13 cellular contexts compared by ENCODE assay signal in the genomic region with DNA sequence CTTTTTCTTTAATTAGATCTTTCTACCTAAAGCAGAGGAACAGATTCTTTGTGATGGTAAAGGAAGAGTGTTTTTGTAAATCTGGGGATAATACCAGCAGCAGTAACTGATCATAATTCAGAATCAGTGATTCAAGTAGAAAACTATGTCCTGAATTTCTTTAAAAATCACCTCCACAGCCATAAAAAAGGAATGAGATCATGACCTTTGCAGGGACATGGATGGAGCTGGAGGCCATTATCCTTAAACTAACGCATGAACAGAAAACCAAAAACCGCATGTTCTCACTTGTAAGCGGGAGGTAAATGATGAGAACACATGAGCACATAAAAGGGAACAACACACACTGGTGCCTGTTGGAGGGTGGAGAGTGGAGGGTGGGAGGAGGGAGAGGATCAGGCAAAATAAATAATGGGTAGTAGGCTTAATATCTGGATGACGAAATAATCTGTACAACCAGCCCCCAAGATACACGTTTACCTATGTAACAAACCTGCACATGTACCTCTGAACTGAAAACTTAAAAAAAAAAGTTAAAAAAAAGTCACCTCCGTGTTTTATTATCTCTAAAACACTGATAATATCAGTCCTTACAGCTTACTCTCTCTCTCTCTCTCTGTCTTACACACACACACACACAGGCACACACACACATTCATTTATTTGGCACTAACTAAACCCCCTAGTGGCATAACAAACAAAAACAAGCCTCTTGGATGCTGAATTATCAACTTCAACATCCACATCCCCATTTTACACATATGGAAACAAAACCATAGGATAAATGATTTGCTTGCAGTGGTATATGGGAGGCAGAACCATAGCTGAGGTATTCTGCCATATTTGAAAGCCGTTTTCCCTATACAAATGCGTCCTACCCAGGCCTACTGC. TPM values are rescaled to one million over a fixed set of nuclear protein-coding genes. Genes with fewer than 3 reads are reported as not detected.
DNase-seq lines count a peak whose midpoint lies in the region; ATAC-seq and TF ChIP-seq lines count a peak whose summit lies in the region.
"Had no signal": no experiment of that assay in that cellular context is flagged by ENCODE, and none has a peak within 500 bp of the region (broad histone marks: within the 10 kb centered on the region; RNA-seq: fewer than 3 reads in every experiment).

No MANE protein-coding gene starts in this region.

- H3K9me3 ChIP-seq in adipocyte (ENCODE audit: control insufficient read depth, low read length): no peaks in the 10 kb centered on the region
- H3K9me3 ChIP-seq in skeletal muscle satellite cell (replicated peaks; ENCODE audit: low read length): no peaks in the 10 kb centered on the region

- peak; percentile 15; the same call in 1 of the 2 replicates for TF ChIP-seq CTCF in LNCAP (IDR thresholded peaks at IDR 0.05)

- DNase-seq in NOMO-1 (lab: John Stamatoyannopoulos, UW; ENCODE audit: unreplicated experiment in 2 of 2): peak; percentile 3 to 14
- no peak for DNase-seq in NOMO-1 treated with DMSO at 0.1 percent for 48 hours (lab: John Stamatoyannopoulos, UW; ENCODE audit: unreplicated experiment)
- no peak for DNase-seq in adipocyte (ENCODE audit: low read depth)
- no peak for DNase-seq in stimulated activated CD4-positive, alpha-beta T cell treated with anti-CD3 and anti-CD28 coated beads, Interleukin-4, amount 100 ng/mL, for 24 hours
- DNase-seq in activated naive CD8-positive, alpha-beta T cell treated with anti-CD3 and anti-CD28 coated beads, Interleukin-2, amount 50 U/mL, for 24 hours: no peak
- DNase-seq: activated CD8-positive, alpha-beta memory T cell treated with anti-CD3 and anti-CD28 coated beads for 24 hours; activated naive CD4-positive, alpha-beta T cell treated with Interleukin-2 at 50 U/mL for 16 hours; NCI-H2029 treated with DMSO at 0.1 percent for 48 hours had no signal

- no peak overlapping the region for H3K27ac Mint-ChIP-seq in activated naive CD8-positive, alpha-beta T cell treated with anti-CD3 and anti-CD28 coated beads, Interleukin-2, amount 50 U/mL, for 24 hours

- H3K4me1 ChIP-seq in adipocyte (ENCODE audit: control insufficient read depth, insufficient read depth, low read length) (peaks cover 26% of the 10 kb centered on the region), skeletal muscle satellite cell (ENCODE audit: control insufficient read depth, insufficient read depth, low read length) (peaks cover 24% of the 10 kb centered on the region)

- no peaks in the 10 kb centered on the region for H3K27me3 ChIP-seq in adipocyte (replicated peaks; ENCODE audit: control insufficient read depth, insufficient read depth, low read length)
- H3K27me3 ChIP-seq in skeletal muscle satellite cell (ENCODE audit: control insufficient read depth, insufficient read depth, low read length): no peaks in the 10 kb centered on the region

- H3K9me3 Mint-ChIP-seq in activated naive CD8-positive, alpha-beta T cell treated with anti-CD3 and anti-CD28 coated beads, Interleukin-2, amount 50 U/mL, for 24 hours: peaks cover 11% of the 10 kb centered on the region

- H3K4me1 Mint-ChIP-seq in activated naive CD8-positive, alpha-beta T cell treated with anti-CD3 and anti-CD28 coated beads, Interleukin-2, amount 50 U/mL, for 24 hours: peaks cover 24% of the 10 kb centered on the region

- H3K27me3 Mint-ChIP-seq in activated naive CD8-positive, alpha-beta T cell treated with anti-CD3 and anti-CD28 coated beads, Interleukin-2, amount 50 U/mL, for 24 hours: no peaks in the 10 kb centered on the region

- peak overlapping the region; percentile 15 for H3K4me2 ChIP-seq in skeletal muscle satellite cell (ENCODE audit: low read length)

- H3K9ac ChIP-seq in adipocyte (ENCODE audit: low read length) (peak overlapping the region; percentile 57), skeletal muscle satellite cell (ENCODE audit: low read depth, low read length) (peak overlapping the region; percentile 53)

- H3K4me3 Mint-ChIP-seq in activated naive CD8-positive, alpha-beta T cell treated with anti-CD3 and anti-CD28 coated beads, Interleukin-2, amount 50 U/mL, for 24 hours: no peak overlapping the region

- ATAC-seq in HG02870 (IDR thresholded peaks at IDR 0.05; ENCODE audit: unreplicated experiment): no peak
- no peak for ATAC-seq in activated naive CD8-positive, alpha-beta T cell treated with anti-CD3 and anti-CD28 coated beads, Interleukin-2, amount 50 U/mL, for 24 hours
- ATAC-seq: K562 had no signal

- no peak overlapping the region for H3K4me3 ChIP-seq in adipocyte (ENCODE audit: low read length)
- H3K4me3 ChIP-seq in skeletal muscle satellite cell (ENCODE audit: low read length): no peak overlapping the region
- H3K4me3 ChIP-seq: K562 had no signal

- H3K36me3 Mint-ChIP-seq in activated naive CD8-positive, alpha-beta T cell treated with anti-CD3 and anti-CD28 coated beads, Interleukin-2, amount 50 U/mL, for 24 hours (ENCODE audit: low read depth): peaks cover 3% of the 10 kb centered on the region

- H3K36me3 ChIP-seq in adipocyte (ENCODE audit: control insufficient read depth, insufficient read depth, low read length, severe bottlenecking) (no peaks in the 10 kb centered on the region), skeletal muscle satellite cell (ENCODE audit: insufficient read depth, low read length) (no peaks in the 10 kb centered on the region)

RNA-seq across cellular contexts. Expression of a gene that starts 1.4 kb away (rescaled TPM):
- total RNA-seq in skeletal muscle satellite cell (2012; rRNA removed): not detected in 2 replicates
- total RNA-seq: cerebellum, K562 had no signal

RNA-seq across cellular contexts. Expression of a gene that starts 10.0 kb away (rescaled TPM):
- not detected in 2 replicates for total RNA-seq in skeletal muscle satellite cell (2012; rRNA removed)
- total RNA-seq: cerebellum, K562 had no signal

RNA-seq across cellular contexts. Expression of a gene that starts 52.7 kb away (rescaled TPM):
- total RNA-seq in skeletal muscle satellite cell (2012; rRNA removed): 73.8 and 79.3 TPM in 2 replicates

Comparison
In these comparisons a context has a peak if more than half of its experiments do, and no peak if none do; other contexts are left out.
1. DNase-seq: peak in NOMO-1 (2 of 2); none in NOMO-1 treated with DMSO at 0.1 percent for 48 hours (single experiment), adipocyte (single experiment), stimulated activated CD4-positive, alpha-beta T cell treated with anti-CD3 and anti-CD28 coated beads, Interleukin-4, amount 100 ng/mL, for 24 hours (single experiment) and activated naive CD8-positive, alpha-beta T cell treated with anti-CD3 and anti-CD28 coated beads, Interleukin-2, amount 50 U/mL, for 24 hours (single experiment).